Comparison of ENCODE assay signal across 11 cellular contexts in the genomic region with DNA sequence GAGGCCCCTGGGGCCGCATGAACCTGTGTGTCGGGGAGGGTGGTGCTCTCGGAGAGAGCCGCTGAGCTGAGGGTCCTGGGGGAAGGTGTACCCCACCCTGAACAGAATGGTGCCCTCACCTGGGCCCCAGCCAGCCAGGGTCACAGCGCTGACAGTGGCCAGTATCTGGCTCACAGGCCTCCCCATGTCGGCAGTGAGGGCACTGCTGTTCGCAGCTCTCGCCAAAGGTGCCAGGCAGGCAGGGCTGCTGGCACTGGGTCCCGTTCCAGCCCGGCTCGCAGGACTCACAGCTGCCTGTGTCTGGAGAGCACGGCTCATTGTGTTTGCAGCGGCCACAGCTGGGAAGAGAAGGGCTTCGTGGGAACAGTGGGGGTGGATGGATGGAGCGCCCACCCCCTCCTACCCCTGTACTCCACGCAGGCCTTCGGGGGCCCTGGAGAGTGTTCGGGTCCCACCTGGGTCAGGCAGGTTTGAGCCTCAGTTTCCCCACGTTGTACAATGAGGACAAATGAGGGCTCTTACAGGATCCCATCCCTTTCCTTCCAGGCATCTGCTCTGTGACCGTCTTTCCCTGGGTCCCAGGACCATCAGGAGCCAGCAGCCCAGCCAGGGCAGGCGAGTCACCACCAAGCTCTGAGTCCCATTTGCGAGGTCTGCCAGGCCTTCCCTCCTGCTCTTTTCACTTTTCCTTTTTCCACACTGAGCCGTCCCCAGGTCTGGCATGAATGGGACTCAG. TPM values are rescaled to one million over a fixed set of nuclear protein-coding genes. Genes with fewer than 3 reads are reported as not detected.
A peak's percentile ranks its signal among the peaks of the same experiment; 100 is the strongest.
DNase-seq lines count a peak whose midpoint lies in the region; ATAC-seq, FAIRE-seq and TF ChIP-seq lines count a peak whose summit lies in the region.
"Had no signal": no experiment of that assay in that cellular context is flagged by ENCODE, and none has a peak within 500 bp of the region (broad histone marks: within the 10 kb centered on the region; RNA-seq: fewer than 3 reads in every experiment).

No MANE protein-coding gene starts in this region.

- 91% methylated on average over 22 of the region's 23 CpGs; no CpG with 5 or more reads in 1 of the 2 experiments for WGBS in H1 (ENCODE audit: extremely low coverage in 1 of 2, insufficient coverage in 1 of 2, insufficient read length in 1 of 2, insufficient replicate concordance in 2 of 2, low coverage in 1 of 2, low lambda C conversion rate in 2 of 2, missing lambda C conversion rate in 1 of 2), 2 experiments
- WGBS in trophoblast cell (ENCODE audit: extremely low coverage, insufficient coverage, insufficient read length) = no CpG with 5 or more reads among the region's 23 CpGs

- no peak overlapping the region for H3K56ac ChIP-seq in H1 (replicated peaks; ENCODE audit: insufficient read length, low read depth, low read length)

- no peak for TF ChIP-seq RAD21 in H1 (IDR thresholded peaks at IDR 0.05 in 1 of 2, conservative IDR thresholded peaks at IDR 0.05 in 1 of 2; ENCODE audit: low read depth in 2 of 2, low read length in 2 of 2)

- DNase-seq in DMS 273 (lab: John Stamatoyannopoulos, UW; ENCODE audit: unreplicated experiment) (peak; percentile 54), DMS 273 treated with DMSO at 0.1 percent for 48 hours (lab: John Stamatoyannopoulos, UW) (no peak), H1 (ENCODE audit: low read depth in 1 of 2, low spot score in 2 of 2) (no peak), trophoblast cell (no peak), CD1c-positive myeloid dendritic cell (ENCODE audit: extremely low spot score) (no peak)
- DNase-seq: activated naive CD4-positive, alpha-beta T cell; Calu3; transverse colon had no signal

- POLR2A ChIA-PET in H1 (lab: Charles Lee; ENCODE audit: partially characterized antibody) = interaction anchor here (0.5 to 4.6 kb wide), 8 partner anchors 10 to 275 kb away, joined by 3 to 29 read pairs (median 3); a partner anchor contains a TSS

- H4K91ac ChIP-seq in H1 (replicated peaks; ENCODE audit: insufficient read length, low read length) (peak overlapping the region; percentile 40), trophoblast cell (ENCODE audit: low read depth, low read length) (no peak overlapping the region)

- CTCF ChIA-PET in H1 (lab: Charles Lee; ENCODE audit: partially characterized antibody) = interaction anchor here (1.1 to 4.4 kb wide), 7 partner anchors 9 to 107 kb away, joined by 3 to 36 read pairs (median 5); a partner anchor contains a TSS

- H2AK5ac ChIP-seq in H1 (ENCODE audit: low read depth, low read length) (0 out of 2 replicates have a peak overlapping the region, but pooled peaks have one; percentile 65), trophoblast cell (ENCODE audit: low read length) (peak overlapping the region; percentile 3)

- H3K23ac ChIP-seq in H1 (ENCODE audit: insufficient read length) (no peak overlapping the region), trophoblast cell (ENCODE audit: low read length) (no peak overlapping the region)

- H3K4me2 ChIP-seq in H1 (ENCODE audit: insufficient read depth in 1 of 2, low read depth in 2 of 2, low read length in 2 of 2) (no peak overlapping the region), trophoblast cell (ENCODE audit: low read length) (no peak overlapping the region)

- peaks cover 5% of the 10 kb centered on the region; the same call in 1 of the 2 replicates for H3K23me2 ChIP-seq in H1 (ENCODE audit: low read depth, low read length)

- no peak overlapping the region for H4K5ac ChIP-seq in H1 (ENCODE audit: insufficient read length, low read depth, low read length)

- H4K12ac ChIP-seq in trophoblast cell (ENCODE audit: low read depth, low read length) = no peak overlapping the region

- H3K4me3 ChIP-seq in H1 (ENCODE audit: extremely low read depth in 1 of 4, insufficient read depth in 2 of 4, low read depth in 3 of 4, low read length in 4 of 4) (no peak overlapping the region), trophoblast cell (ENCODE audit: low read depth, low read length) (no peak overlapping the region)
- H3K4me3 ChIP-seq: transverse colon had no signal

- H2BK120ac ChIP-seq in H1 (replicated peaks; ENCODE audit: low read depth, low read length) (no peak overlapping the region), trophoblast cell (ENCODE audit: insufficient read depth, low read length, poor library complexity) (no peak overlapping the region)

- FAIRE-seq in H1 (lab: Jason Lieb, UNC) = no peak

- H3K79me2 ChIP-seq in H1 (ENCODE audit: control insufficient read depth in 1 of 2, insufficient read depth in 2 of 2, low read length in 2 of 2) (no peaks in the 10 kb centered on the region), trophoblast cell (ENCODE audit: control insufficient read depth, insufficient read depth, low read length, poor library complexity) (no peaks in the 10 kb centered on the region)

- no peak for TF ChIP-seq POLR2A in H1 (IDR thresholded peaks at IDR 0.05; ENCODE audit: control extremely low read depth in 1 of 2, low read depth in 2 of 2, low read length in 2 of 2)

- H2BK5ac ChIP-seq in H1 (ENCODE audit: low read depth, low read length) (peak overlapping the region; percentile 66; the same call in 1 of the 2 replicates), trophoblast cell (ENCODE audit: low read depth, low read length, poor library complexity) (no peak overlapping the region)

- H3K18ac ChIP-seq in H1 (ENCODE audit: extremely low read depth, low read length) (no peak overlapping the region; the same call in 1 of the 2 replicates), trophoblast cell (ENCODE audit: low read length) (no peak overlapping the region)

- no peak overlapping the region for H3K27ac ChIP-seq in H1 (ENCODE audit: low read depth, low read length)
- H3K27ac ChIP-seq in trophoblast cell (ENCODE audit: low read depth, low read length) = no peak overlapping the region
- H3K27ac ChIP-seq: 22Rv1, neutrophil, transverse colon had no signal

- H3K9me3 ChIP-seq in H1 (ENCODE audit: insufficient read depth in 2 of 2, low read depth in 1 of 2, low read length in 1 of 2) (no peaks in the 10 kb centered on the region), trophoblast cell (ENCODE audit: insufficient read depth, low read depth, low read length) (no peaks in the 10 kb centered on the region)
- H3K9me3 ChIP-seq: neutrophil, transverse colon had no signal

- peak overlapping the region; percentile 75; the same call in 1 of the 2 replicates for H2BK12ac ChIP-seq in H1 (ENCODE audit: low read depth, low read length)
- peak overlapping the region; percentile 0 for H2BK12ac ChIP-seq in trophoblast cell (ENCODE audit: low read length)

- H2BK15ac ChIP-seq in H1 (ENCODE audit: low read length) = peak overlapping the region; percentile 81; the same call in 1 of the 2 replicates

- H4K8ac ChIP-seq in H1 (ENCODE audit: extremely low read depth, insufficient read depth, low read length) (peak overlapping the region; percentile 77), trophoblast cell (ENCODE audit: low read depth, low read length) (no peak overlapping the region)

- H3K4ac ChIP-seq in H1 (replicated peaks; ENCODE audit: insufficient read length, low read depth, low read length) = peak overlapping the region; percentile 69
- H3K4ac ChIP-seq in trophoblast cell (ENCODE audit: low read depth, low read length) = no peak overlapping the region

- H2BK20ac ChIP-seq in H1 (ENCODE audit: low read length) = 0 out of 2 replicates have a peak overlapping the region, but pooled peaks have one; percentile 32

- H3K36me3 ChIP-seq in H1 (ENCODE audit: control insufficient read depth in 2 of 4, insufficient read depth in 4 of 4, low read length in 3 of 4) (0 out of 8 replicates have a peak, but pooled peaks cover 0 to 2% (median 0%) of the 10 kb centered on the region in 4 experiments), trophoblast cell (ENCODE audit: control insufficient read depth in 1 of 2, insufficient read depth in 2 of 2, low read length in 2 of 2) (no peaks in the 10 kb centered on the region)
- H3K36me3 ChIP-seq: transverse colon had no signal

- no peaks in the 10 kb centered on the region for H3K79me1 ChIP-seq in H1 (ENCODE audit: low read depth, low read length)
- peaks cover 3% of the 10 kb centered on the region for H3K79me1 ChIP-seq in trophoblast cell (ENCODE audit: low read length)

- H2AFZ ChIP-seq in H1 (ENCODE audit: low read length) (no peak overlapping the region), trophoblast cell (ENCODE audit: insufficient read depth, low read length, poor library complexity) (no peak overlapping the region)

- no peaks in the 10 kb centered on the region for H4K20me1 ChIP-seq in H1 (replicated peaks in 1 of 2; ENCODE audit: control insufficient read depth in 1 of 2, insufficient read depth in 2 of 2, low read length in 2 of 2)

- no peak overlapping the region for H3K14ac ChIP-seq in H1 (ENCODE audit: insufficient read length)
- no peak overlapping the region for H3K14ac ChIP-seq in trophoblast cell (ENCODE audit: low read length)

- TF ChIP-seq EP300 in H1 (IDR thresholded peaks at IDR 0.05; ENCODE audit: borderline replicate concordance in 1 of 2, low read depth in 2 of 2, low read length in 2 of 2) = no peak

- no peak for ATAC-seq in HG03097 (IDR thresholded peaks at IDR 0.05; ENCODE audit: low FRiP score, unreplicated experiment)

- H3K9ac ChIP-seq in H1 (replicated peaks in 1 of 4; ENCODE audit: extremely low read depth in 1 of 4, low read depth in 3 of 4, low read length in 3 of 4) = no peak overlapping the region
- H3K9ac ChIP-seq in trophoblast cell (ENCODE audit: low read length) = no peak overlapping the region

- H3K4me1 ChIP-seq in H1 (replicated peaks in 1 of 4; ENCODE audit: control insufficient read depth in 3 of 4, insufficient read depth in 4 of 4, low read length in 3 of 4) = peaks cover 0 to 38% (median 19%) of the 10 kb centered on the region in 4 experiments; a peak in 6 of 7 replicates
- H3K4me1 ChIP-seq in trophoblast cell (ENCODE audit: control insufficient read depth in 1 of 2, insufficient read depth in 2 of 2, low read length in 2 of 2) = peaks cover 24 to 36% of the 10 kb centered on the region in 2 experiments

- H3K27me3 ChIP-seq in H1 (replicated peaks in 1 of 4; ENCODE audit: control insufficient read depth in 3 of 4, extremely low read depth in 1 of 4, insufficient read depth in 3 of 4, low read length in 3 of 4) (peaks cover 0 to 13% (median 6%) of the 10 kb centered on the region in 4 experiments; a peak in 5 of 7 replicates), trophoblast cell (ENCODE audit: insufficient read depth, low read length) (no peaks in the 10 kb centered on the region)
- H3K27me3 ChIP-seq: transverse colon had no signal

- TF ChIP-seq CTCF in H1 (IDR thresholded peaks at IDR 0.05; ENCODE audit: control extremely low read depth in 1 of 3, insufficient read depth in 1 of 3, low read depth in 1 of 3, low read length in 3 of 3) = no peak

RNA-seq across cellular contexts. Expression of a gene that starts 5.0 kb away (rescaled TPM):
- 1.6 TPM in 2 replicates for total RNA-seq in H1 (2021; fragmentation: NEBNext Ultra II Directional; extraction: Animal tissue kit (Norgen Biotek cat#: 25700))
- polyA plus RNA-seq in H1 (2011; rRNA removed) = 1.1 and 1.5 TPM in 2 replicates
- polyA plus RNA-seq in H1 (2011; cell fraction: cytosol; rRNA removed) = 0.98 TPM
- polyA plus RNA-seq in H1 (2011; cell fraction: nucleus; rRNA removed) = 3.0 TPM
- 0.55 to 1.3 TPM (median 0.90 TPM) in 4 replicates for polyA plus RNA-seq in H1 (2012, experiment 1 of 2)
- 0.55 TPM for polyA plus RNA-seq in H1 (2012, experiment 2 of 2)
- 3.5 TPM for polyA plus RNA-seq in H1 (2013, experiment 1 of 2)
- polyA plus RNA-seq in H1 (2013, experiment 2 of 2) = 3.3 TPM
- 0.49 and 0.50 TPM in 2 replicates for polyA minus RNA-seq in H1 (2011; rRNA and poly(A)+ RNA removed)
- not detected for polyA minus RNA-seq in H1 (2011; cell fraction: cytosol; rRNA and poly(A)+ RNA removed)
- polyA minus RNA-seq in H1 (2011; cell fraction: nucleus; rRNA and poly(A)+ RNA removed) = 1.5 TPM
- polyA plus RNA-seq in trophoblast cell (2013) = 0.78 and 0.82 TPM in 2 replicates

RNA-seq across cellular contexts. Expression of a gene that starts 9.2 kb away (rescaled TPM):
- 6.0 and 7.2 TPM in 2 replicates for total RNA-seq in H1 (2021; fragmentation: NEBNext Ultra II Directional; extraction: Animal tissue kit (Norgen Biotek cat#: 25700))
- polyA plus RNA-seq in H1 (2011; rRNA removed) = 6.8 and 10.3 TPM in 2 replicates
- polyA plus RNA-seq in H1 (2011; cell fraction: cytosol; rRNA removed) = 8.8 TPM
- 8.7 TPM for polyA plus RNA-seq in H1 (2011; cell fraction: nucleus; rRNA removed)
- polyA plus RNA-seq in H1 (2012, experiment 1 of 2) = 5.5 to 9.1 TPM (median 7.5 TPM) in 4 replicates
- 5.8 TPM for polyA plus RNA-seq in H1 (2012, experiment 2 of 2)
- polyA plus RNA-seq in H1 (2013, experiment 1 of 2) = 13.2 TPM
- polyA plus RNA-seq in H1 (2013, experiment 2 of 2) = 13.9 TPM
- polyA minus RNA-seq in H1 (2011; rRNA and poly(A)+ RNA removed) = 2.0 and 3.0 TPM in 2 replicates
- polyA minus RNA-seq in H1 (2011; cell fraction: cytosol; rRNA and poly(A)+ RNA removed) = 3.5 TPM
- 3.0 TPM for polyA minus RNA-seq in H1 (2011; cell fraction: nucleus; rRNA and poly(A)+ RNA removed)
- 6.9 and 7.3 TPM in 2 replicates for polyA plus RNA-seq in trophoblast cell (2013)

RNA-seq across cellular contexts. Expression of a gene that starts 11.9 kb away (rescaled TPM):
- total RNA-seq in H1 (2021; fragmentation: NEBNext Ultra II Directional; extraction: Animal tissue kit (Norgen Biotek cat#: 25700)) = 6.6 and 7.8 TPM in 2 replicates
- 10.5 and 12.6 TPM in 2 replicates for polyA plus RNA-seq in H1 (2011; rRNA removed)
- 7.7 TPM for polyA plus RNA-seq in H1 (2011; cell fraction: cytosol; rRNA removed)
- 9.0 TPM for polyA plus RNA-seq in H1 (2011; cell fraction: nucleus; rRNA removed)
- polyA plus RNA-seq in H1 (2012, experiment 1 of 2) = 8.7 to 10.6 TPM (median 9.4 TPM) in 4 replicates
- 9.0 TPM for polyA plus RNA-seq in H1 (2012, experiment 2 of 2)
- 9.4 TPM for polyA plus RNA-seq in H1 (2013, experiment 1 of 2)
- 9.7 TPM for polyA plus RNA-seq in H1 (2013, experiment 2 of 2)
- polyA minus RNA-seq in H1 (2011; rRNA and poly(A)+ RNA removed) = 7.8 and 10.8 TPM in 2 replicates
- 10.0 TPM for polyA minus RNA-seq in H1 (2011; cell fraction: cytosol; rRNA and poly(A)+ RNA removed)
- polyA minus RNA-seq in H1 (2011; cell fraction: nucleus; rRNA and poly(A)+ RNA removed) = 8.6 TPM
- 96.8 and 110 TPM in 2 replicates for polyA plus RNA-seq in trophoblast cell (2013)

RNA-seq across cellular contexts. Expression of a gene that starts 44.2 kb away (rescaled TPM):
- 328 and 329 TPM in 2 replicates for total RNA-seq in H1 (2021; fragmentation: NEBNext Ultra II Directional; extraction: Animal tissue kit (Norgen Biotek cat#: 25700))
- 271 and 337 TPM in 2 replicates for polyA plus RNA-seq in H1 (2011; rRNA removed)
- 171 TPM for polyA plus RNA-seq in H1 (2011; cell fraction: cytosol; rRNA removed)
- polyA plus RNA-seq in H1 (2011; cell fraction: nucleus; rRNA removed) = 475 TPM
- polyA plus RNA-seq in H1 (2012, experiment 1 of 2) = 269 to 356 TPM (median 294 TPM) in 4 replicates
- polyA plus RNA-seq in H1 (2012, experiment 2 of 2) = 746 TPM
- polyA plus RNA-seq in H1 (2013, experiment 1 of 2) = 148 TPM
- 123 TPM for polyA plus RNA-seq in H1 (2013, experiment 2 of 2)
- 610 and 698 TPM in 2 replicates for polyA minus RNA-seq in H1 (2011; rRNA and poly(A)+ RNA removed)
- polyA minus RNA-seq in H1 (2011; cell fraction: cytosol; rRNA and poly(A)+ RNA removed) = 338 TPM
- polyA minus RNA-seq in H1 (2011; cell fraction: nucleus; rRNA and poly(A)+ RNA removed) = 277 TPM
- 142 and 147 TPM in 2 replicates for polyA plus RNA-seq in trophoblast cell (2013)
